In the genomic region with DNA sequence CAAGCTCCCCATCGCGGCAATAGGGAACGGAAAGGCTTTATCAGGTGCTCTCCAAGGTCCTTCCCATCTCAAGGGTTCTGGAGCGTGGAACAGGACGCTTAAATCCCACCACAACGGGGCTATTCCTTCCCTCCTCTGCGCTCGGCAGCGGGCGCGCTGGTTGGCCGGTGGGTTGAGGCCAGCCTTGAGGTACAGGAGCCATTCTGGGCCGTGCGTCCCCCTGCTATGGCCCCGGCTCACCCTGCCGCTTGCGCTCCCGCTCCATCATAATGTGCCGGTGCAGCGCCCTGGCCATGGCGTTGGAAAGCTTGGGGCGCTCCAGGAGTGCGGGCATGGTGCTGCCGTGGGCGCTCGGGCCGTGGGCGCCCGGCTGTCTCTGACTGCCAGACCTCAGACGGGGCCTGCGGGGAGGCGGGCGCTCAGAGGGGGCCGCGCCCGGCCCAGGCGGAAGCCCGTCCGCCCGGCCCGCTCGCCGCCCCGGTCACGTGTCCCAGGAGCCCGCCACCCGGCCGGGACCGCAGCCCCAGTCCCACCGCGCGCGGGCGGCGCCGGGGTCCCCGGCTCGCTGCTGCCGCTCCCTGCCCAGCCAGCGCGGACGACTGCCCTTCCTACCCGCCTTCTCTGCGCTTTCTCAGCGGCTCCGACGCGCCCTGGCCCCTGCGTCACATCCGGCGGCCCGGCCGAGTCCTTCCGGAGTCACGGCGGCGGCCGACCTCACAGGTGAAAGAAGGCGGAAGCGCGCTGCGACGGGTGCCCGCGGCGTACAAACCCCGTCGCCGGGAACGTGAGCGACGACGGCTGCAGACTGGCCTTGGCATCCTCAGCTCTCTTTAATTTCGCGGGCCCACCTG, we compare ENCODE assay signal across 8 cellular contexts. TPM values are rescaled to one million over a fixed set of nuclear protein-coding genes. Genes with fewer than 3 reads are reported as not detected.
DNase-seq lines count a peak whose midpoint lies in the region; ATAC-seq and TF ChIP-seq lines count a peak whose summit lies in the region.

A gene with protein sequence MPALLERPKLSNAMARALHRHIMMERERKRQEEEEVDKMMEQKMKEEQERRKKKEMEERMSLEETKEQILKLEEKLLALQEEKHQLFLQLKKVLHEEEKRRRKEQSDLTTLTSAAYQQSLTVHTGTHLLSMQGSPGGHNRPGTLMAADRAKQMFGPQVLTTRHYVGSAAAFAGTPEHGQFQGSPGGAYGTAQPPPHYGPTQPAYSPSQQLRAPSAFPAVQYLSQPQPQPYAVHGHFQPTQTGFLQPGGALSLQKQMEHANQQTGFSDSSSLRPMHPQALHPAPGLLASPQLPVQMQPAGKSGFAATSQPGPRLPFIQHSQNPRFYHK (minus strand): TSS at position 642 of the 851 bp plus-strand sequence. CDS start 308 bp downstream, at position 334.

- peaks cover 45% of the 10 kb centered on the region for H4K20me1 ChIP-seq in SK-N-SH (ENCODE audit: insufficient read depth)

- H3K9ac ChIP-seq in ES-I3 (ENCODE audit: low read depth, low read length) (peak within 1 kb of the TSS; percentile 46), SK-N-SH (peak within 1 kb of the TSS; percentile 80), subcutaneous abdominal adipose tissue (ENCODE audit: low read length in 5 of 5) (peak within 1 kb of the TSS; percentile 75 to 92 (median 84))

- H3K27ac ChIP-seq in SK-N-SH (ENCODE audit: low read depth in 2 of 2, low read length in 1 of 2) (peak within 1 kb of the TSS; percentile 76 to 90), gastroesophageal sphincter (peak within 1 kb of the TSS; percentile 77 to 98 (median 96)), neutrophil (peak within 1 kb of the TSS; percentile 99), subcutaneous abdominal adipose tissue (ENCODE audit: low read depth, low read length) (peak within 1 kb of the TSS; percentile 90)

- H3K9me3 ChIP-seq in ES-I3 (ENCODE audit: control insufficient read depth, insufficient read depth, low read length) = no peaks in the 10 kb centered on the region
- no peaks in the 10 kb centered on the region for H3K9me3 ChIP-seq in MG63
- H3K9me3 ChIP-seq in SK-N-SH = no peaks in the 10 kb centered on the region
- H3K9me3 ChIP-seq in gastroesophageal sphincter = no peaks in the 10 kb centered on the region
- H3K9me3 ChIP-seq in neutrophil = no peaks in the 10 kb centered on the region
- H3K9me3 ChIP-seq in subcutaneous abdominal adipose tissue (ENCODE audit: control insufficient read depth in 5 of 5, low read length in 5 of 5) = no peaks in the 10 kb centered on the region

- H3K4me3 ChIP-seq in MG63 (peak within 1 kb of the TSS; percentile 71), SK-N-SH (ENCODE audit: low read depth in 2 of 2, low read length in 1 of 2) (peak within 1 kb of the TSS; percentile 88 to 94), gastroesophageal sphincter (peak within 1 kb of the TSS; percentile 85 to 96), neutrophil (ENCODE audit: low read depth in 1 of 2, low read length in 1 of 2) (peak within 1 kb of the TSS; percentile 73 to 86), subcutaneous abdominal adipose tissue (ENCODE audit: low read depth in 1 of 5, low read length in 5 of 5) (peak within 1 kb of the TSS; percentile 68 to 87 (median 80))

- DNase-seq in H4 (ENCODE audit: low spot score) (peak; percentile 74), MG63 (peak; percentile 83), SK-N-SH (peak; percentile 97)
- peak; percentile 94 for DNase-seq in activated naive CD4-positive, alpha-beta T cell treated with anti-CD3 and anti-CD28 coated beads, Interleukin-2, amount 50 U/mL, for 16 hours

- H2AFZ ChIP-seq in SK-N-SH (ENCODE audit: low read depth) = peak within 1 kb of the TSS; percentile 86

- peak; percentile 93 for ATAC-seq in gastroesophageal sphincter

- POLR2A ChIA-PET in SK-N-SH (lab: Yijun Ruan, JAX) = interaction anchor here (0.6 to 2.6 kb wide), 2 partner anchors 14 to 68 kb away, joined by 3 to 11 read pairs; partner anchors contain the start of gene NEURL4

- peaks cover 48% of the 10 kb centered on the region for H3F3A ChIP-seq in SK-N-SH (replicated peaks; ENCODE audit: insufficient read depth)

- H3K27me3 ChIP-seq in MG63 (no peaks in the 10 kb centered on the region), SK-N-SH (ENCODE audit: insufficient read depth) (no peaks in the 10 kb centered on the region), gastroesophageal sphincter (no peaks in the 10 kb centered on the region), neutrophil (no peaks in the 10 kb centered on the region), subcutaneous abdominal adipose tissue (ENCODE audit: control insufficient read depth in 5 of 5, insufficient read depth in 4 of 5, low read length in 5 of 5) (no peaks in the 10 kb centered on the region)

- H3K4me1 ChIP-seq in ES-I3 (ENCODE audit: insufficient read depth, low read length) (no peaks in the 10 kb centered on the region; the same call in 1 of the 2 replicates), SK-N-SH (ENCODE audit: control insufficient read depth in 1 of 2, insufficient read depth in 2 of 2, low read depth in 1 of 2, low read length in 1 of 2) (peaks cover 14 to 39% of the 10 kb centered on the region in 2 experiments), gastroesophageal sphincter (peaks cover 0 to 57% (median 27%) of the 10 kb centered on the region in 3 donors), neutrophil (ENCODE audit: control insufficient read depth in 1 of 2, insufficient read depth in 1 of 2, low read depth in 1 of 2, low read length in 1 of 2) (peaks cover 21 to 26% of the 10 kb centered on the region in 2 experiments), subcutaneous abdominal adipose tissue (ENCODE audit: control insufficient read depth in 5 of 5, insufficient read depth in 5 of 5, low read length in 5 of 5) (peaks cover 5 to 41% (median 31%) of the 10 kb centered on the region in 5 donors)

- H3K36me3 ChIP-seq in ES-I3 (ENCODE audit: insufficient read depth, low read length) (peaks cover 32% of the 10 kb centered on the region), MG63 (peaks cover 34% of the 10 kb centered on the region), SK-N-SH (replicated peaks in 1 of 2; ENCODE audit: control insufficient read depth in 1 of 2, insufficient read depth in 2 of 2, low read length in 1 of 2) (peaks cover 50 to 54% of the 10 kb centered on the region in 2 experiments), gastroesophageal sphincter (peaks cover 3 to 86% of the 10 kb centered on the region in 2 donors), neutrophil (peaks cover 59% of the 10 kb centered on the region), subcutaneous abdominal adipose tissue (ENCODE audit: control insufficient read depth in 5 of 5, insufficient read depth in 5 of 5, low read length in 5 of 5) (peaks cover 7 to 65% (median 62%) of the 10 kb centered on the region in 5 donors)

- WGBS in SK-N-SH (ENCODE audit: low lambda C conversion rate) = 4% methylated on average over 6 of the region's 95 CpGs
- WGBS in gastroesophageal sphincter (ENCODE audit: low coverage in 1 of 2), 2 donors = 0% methylated on average over 2 of the region's 95 CpGs; no CpG with 5 or more reads in 1 of the 2 donors

- TF ChIP-seq POLR2A in gastroesophageal sphincter (IDR thresholded peaks at IDR 0.05) = peak; percentile 82 to 88

- peaks cover 45% of the 10 kb centered on the region for H3K79me2 ChIP-seq in SK-N-SH (ENCODE audit: insufficient read depth)

- TF ChIP-seq EP300 in SK-N-SH (IDR thresholded peaks at IDR 0.05; ENCODE audit: borderline replicate concordance in 1 of 2, low read depth in 1 of 2, low read length in 1 of 2) = no peak
- TF ChIP-seq EP300 in gastroesophageal sphincter (IDR thresholded peaks at IDR 0.05) = no peak

- CTCF ChIA-PET in SK-N-SH (lab: Yijun Ruan, JAX) = interaction anchor here (0.9 to 2.9 kb wide), 7 partner anchors 10 to 246 kb away, joined by 3 to 12 read pairs (median 3); no protein-coding TSS in a partner anchor

- H3K4me2 ChIP-seq in SK-N-SH = peak within 1 kb of the TSS; percentile 99

- no peak for TF ChIP-seq RAD21 in SK-N-SH (IDR thresholded peaks at IDR 0.05; ENCODE audit: low read length)

- H3K9me2 ChIP-seq in SK-N-SH = no peaks in the 10 kb centered on the region

- TF ChIP-seq CTCF in SK-N-SH (IDR thresholded peaks at IDR 0.05) (no peak), gastroesophageal sphincter (IDR thresholded peaks at IDR 0.05) (no peak), neutrophil (IDR thresholded peaks at IDR 0.05) (peak; percentile 19)

TF ChIP-seq in SK-N-SH, 30 proteins besides CTCF, POLR2A, EP300 and RAD21 (continues in another document):
- TF ChIP-seq NFIC (IDR thresholded peaks at IDR 0.05; ENCODE audit: borderline replicate concordance) (no peak), NRF1 (IDR thresholded peaks at IDR 0.05; ENCODE audit: low read depth, low read length) (no peak), MEF2A (IDR thresholded peaks at IDR 0.05; ENCODE audit: borderline replicate concordance, low read depth) (no peak), POLR2AphosphoS5 (IDR thresholded peaks at IDR 0.05; ENCODE audit: low read depth, low read length) (peak; percentile 69), TCF12 (IDR thresholded peaks at IDR 0.05) (peak; percentile 13; the same call in 1 of the 2 replicates), EZH2phosphoT487 (IDR thresholded peaks at IDR 0.05; ENCODE audit: borderline replicate concordance, low read depth) (no peak), SIN3A (IDR thresholded peaks at IDR 0.05; ENCODE audit: borderline replicate concordance, low read depth, low read length) (peak; percentile 93), MXI1 (IDR thresholded peaks at IDR 0.05; ENCODE audit: low read depth, low read length) (peak; percentile 80)
- TF ChIP-seq, protein P1, sequence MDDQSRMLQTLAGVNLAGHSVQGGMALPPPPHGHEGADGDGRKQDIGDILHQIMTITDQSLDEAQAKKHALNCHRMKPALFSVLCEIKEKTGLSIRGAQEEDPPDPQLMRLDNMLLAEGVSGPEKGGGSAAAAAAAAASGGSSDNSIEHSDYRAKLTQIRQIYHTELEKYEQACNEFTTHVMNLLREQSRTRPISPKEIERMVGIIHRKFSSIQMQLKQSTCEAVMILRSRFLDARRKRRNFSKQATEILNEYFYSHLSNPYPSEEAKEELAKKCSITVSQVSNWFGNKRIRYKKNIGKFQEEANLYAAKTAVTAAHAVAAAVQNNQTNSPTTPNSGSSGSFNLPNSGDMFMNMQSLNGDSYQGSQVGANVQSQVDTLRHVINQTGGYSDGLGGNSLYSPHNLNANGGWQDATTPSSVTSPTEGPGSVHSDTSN (IDR thresholded peaks at IDR 0.05) = peak; percentile 66

RNA-seq across cellular contexts. Expression of the gene that starts here (rescaled TPM):
- 55.9 and 65.1 TPM in 2 replicates for total RNA-seq in H4 (2014; rRNA removed; shearing (Covaris generic))
- 37.3 and 55.3 TPM in 2 replicates for total RNA-seq in MG63 (2014; rRNA removed; shearing (Covaris generic); ENCODE audit: low replicate concordance)
- polyA plus RNA-seq in SK-N-SH (2012; rRNA removed) = 67.0 and 102 TPM in 2 replicates
- polyA plus RNA-seq in SK-N-SH (2012; cell fraction: cytosol; rRNA removed) = 75.9 and 78.5 TPM in 2 replicates
- polyA plus RNA-seq in SK-N-SH (2012; cell fraction: nucleus; rRNA removed) = 216 and 229 TPM in 2 replicates
- total RNA-seq in gastroesophageal sphincter = 100 to 1,000 TPM in 1 of 4 donors, 10 to 100 TPM in 3; 66.9 to 104 (median 82.5) TPM

Comparison
In these comparisons a context has a peak if more than half of its experiments do, and no peak if none do; other contexts are left out.
1. Peak in every context shown above with its lines: DNase-seq, ATAC-seq, H3K4me3 ChIP-seq and H3K27ac ChIP-seq.